ENCODE assay signal across 1 cellular context in genomic region chr10:43355749-43356371, GRCh38.
TF ChIP-seq lines count a peak whose summit lies in the region.

No MANE protein-coding gene starts in this region.

TF ChIP-seq in A549, 52 proteins besides CTCF, POLR2A, EP300 and RAD21:
- TF ChIP-seq BHLHE40 (IDR thresholded peaks at IDR 0.05; ENCODE audit: low read depth, low read length) (no peak), ZNF302 (CRISPR knock-in tag; IDR thresholded peaks at IDR 0.05) (no peak), PHF8 (IDR thresholded peaks at IDR 0.05; ENCODE audit: borderline replicate concordance, low read depth) (no peak), CEBPB (IDR thresholded peaks at IDR 0.05) (no peak), RARB (CRISPR knock-in tag; IDR thresholded peaks at IDR 0.05) (no peak), MAFK (IDR thresholded peaks at IDR 0.05; ENCODE audit: partially characterized antibody) (no peak), ZC3H11A (IDR thresholded peaks at IDR 0.05) (no peak), FOSL2 (IDR thresholded peaks at IDR 0.05) (no peak), FOSL2 (CRISPR knock-in tag; IDR thresholded peaks at IDR 0.05) (no peak), HOXA7 (CRISPR knock-in tag; IDR thresholded peaks at IDR 0.05) (no peak), RNF2 (IDR thresholded peaks at IDR 0.05; ENCODE audit: borderline replicate concordance, low read depth) (no peak), NFE2L2 (conservative IDR thresholded peaks at IDR 0.05; ENCODE audit: low read length) (no peak), RCOR1 (IDR thresholded peaks at IDR 0.05; ENCODE audit: low read depth, low read length) (no peak), CBX2 (IDR thresholded peaks at IDR 0.05; ENCODE audit: borderline replicate concordance, low read depth) (no peak), JUNB (IDR thresholded peaks at IDR 0.05) (no peak), NR3C1 (IDR thresholded peaks at IDR 0.05) (no peak)
- TF ChIP-seq, protein P1, sequence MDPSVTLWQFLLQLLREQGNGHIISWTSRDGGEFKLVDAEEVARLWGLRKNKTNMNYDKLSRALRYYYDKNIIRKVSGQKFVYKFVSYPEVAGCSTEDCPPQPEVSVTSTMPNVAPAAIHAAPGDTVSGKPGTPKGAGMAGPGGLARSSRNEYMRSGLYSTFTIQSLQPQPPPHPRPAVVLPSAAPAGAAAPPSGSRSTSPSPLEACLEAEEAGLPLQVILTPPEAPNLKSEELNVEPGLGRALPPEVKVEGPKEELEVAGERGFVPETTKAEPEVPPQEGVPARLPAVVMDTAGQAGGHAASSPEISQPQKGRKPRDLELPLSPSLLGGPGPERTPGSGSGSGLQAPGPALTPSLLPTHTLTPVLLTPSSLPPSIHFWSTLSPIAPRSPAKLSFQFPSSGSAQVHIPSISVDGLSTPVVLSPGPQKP (IDR thresholded peaks at IDR 0.05; ENCODE audit: low read depth, low read length), result no peak
- TF ChIP-seq, protein P2, sequence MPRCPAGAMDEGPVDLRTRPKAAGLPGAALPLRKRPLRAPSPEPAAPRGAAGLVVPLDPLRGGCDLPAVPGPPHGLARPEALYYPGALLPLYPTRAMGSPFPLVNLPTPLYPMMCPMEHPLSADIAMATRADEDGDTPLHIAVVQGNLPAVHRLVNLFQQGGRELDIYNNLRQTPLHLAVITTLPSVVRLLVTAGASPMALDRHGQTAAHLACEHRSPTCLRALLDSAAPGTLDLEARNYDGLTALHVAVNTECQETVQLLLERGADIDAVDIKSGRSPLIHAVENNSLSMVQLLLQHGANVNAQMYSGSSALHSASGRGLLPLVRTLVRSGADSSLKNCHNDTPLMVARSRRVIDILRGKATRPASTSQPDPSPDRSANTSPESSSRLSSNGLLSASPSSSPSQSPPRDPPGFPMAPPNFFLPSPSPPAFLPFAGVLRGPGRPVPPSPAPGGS (IDR thresholded peaks at IDR 0.05), result no peak
- TF ChIP-seq, protein P3, sequence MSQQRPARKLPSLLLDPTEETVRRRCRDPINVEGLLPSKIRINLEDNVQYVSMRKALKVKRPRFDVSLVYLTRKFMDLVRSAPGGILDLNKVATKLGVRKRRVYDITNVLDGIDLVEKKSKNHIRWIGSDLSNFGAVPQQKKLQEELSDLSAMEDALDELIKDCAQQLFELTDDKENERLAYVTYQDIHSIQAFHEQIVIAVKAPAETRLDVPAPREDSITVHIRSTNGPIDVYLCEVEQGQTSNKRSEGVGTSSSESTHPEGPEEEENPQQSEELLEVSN (IDR thresholded peaks at IDR 0.05; ENCODE audit: borderline replicate concordance, low read depth), result no peak
